Comparison of ENCODE assay signal across 8 cellular contexts in the genomic region with DNA sequence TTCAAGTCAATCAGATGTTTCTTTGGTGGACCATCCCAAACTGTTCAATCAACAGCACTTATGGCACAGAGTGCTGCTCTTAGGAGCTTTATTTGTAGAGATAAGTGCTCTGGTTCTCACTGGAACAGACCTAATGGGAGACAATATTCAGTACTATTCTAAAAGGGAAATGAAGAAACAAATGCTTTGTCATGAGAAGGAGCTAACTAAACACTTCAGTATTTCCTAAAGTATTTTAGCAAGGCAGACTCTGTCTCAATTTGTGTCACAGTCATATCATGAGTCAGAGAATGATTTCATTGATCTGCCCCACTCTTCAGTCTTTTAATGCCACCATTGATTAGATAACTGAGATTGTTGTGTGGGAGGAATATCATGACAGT.
DNase-seq lines count a peak whose midpoint lies in the region; ATAC-seq and TF ChIP-seq lines count a peak whose summit lies in the region.

No MANE protein-coding gene starts in this region.

- H3K27ac ChIP-seq in MM.1S (ENCODE audit: low read length) (peak overlapping the region; percentile 59; the same call in 1 of the 2 replicates), heart left ventricle (peak overlapping the region in 1 of 12 donors; percentile 63)

- H3K4me2 ChIP-seq in MM.1S (ENCODE audit: low read depth, low read length), result peak overlapping the region; percentile 65; the same call in 1 of the 2 replicates

- H2AFZ ChIP-seq in MM.1S (ENCODE audit: low read length), result no peak overlapping the region

- no peak for TF ChIP-seq CTCF in GM13976 (IDR thresholded peaks at IDR 0.05; ENCODE audit: borderline replicate concordance, control extremely low read depth, extremely low read depth, insufficient read depth, missing control alignments)
- no peak for TF ChIP-seq CTCF in MM.1S (IDR thresholded peaks at IDR 0.05; ENCODE audit: low read length)
- no peak for TF ChIP-seq CTCF in fibroblast of villous mesenchyme (IDR thresholded peaks at IDR 0.05; ENCODE audit: insufficient read depth, low read depth, low read length)
- TF ChIP-seq CTCF in heart left ventricle (IDR thresholded peaks at IDR 0.05), result no peak

- H4K20me1 ChIP-seq in MM.1S (ENCODE audit: insufficient read depth, low read length), result no peaks in the 10 kb centered on the region

- DNase-seq in GM13976 (ENCODE audit: low spot score) (peak; percentile 54), MM.1S (no peak), fibroblast of villous mesenchyme (ENCODE audit: low read depth) (peak; percentile 9), D341Med (ENCODE audit: low spot score) (no peak), heart left ventricle (no peak), epidermal melanocyte (ENCODE audit: insufficient read length, low spot score) (no peak)
- no peak for DNase-seq in activated CD4-positive, alpha-beta T cell treated with anti-CD3 and anti-CD28 coated beads, Interleukin-2, amount 50 U/mL, for 4 hours

- peaks cover 22% of the 10 kb centered on the region for H3K4me1 ChIP-seq in MM.1S (ENCODE audit: low read length)
- H3K4me1 ChIP-seq in heart left ventricle, result no peaks in the 10 kb centered on the region

- in situ Hi-C loops in GM13976 (cut with MboI; ENCODE audit: low sequenced_read_pairs, unreplicated experiment), result no loop called here

- no peak for TF ChIP-seq POLR2A in heart left ventricle (IDR thresholded peaks at IDR 0.05)

- H3K9ac ChIP-seq in MM.1S (ENCODE audit: low read length), result no peak overlapping the region

- H3K79me2 ChIP-seq in MM.1S (ENCODE audit: low read length), result no peaks in the 10 kb centered on the region

- intact Hi-C loops in heart left ventricle (cut with DNase I), result no loop called here

- no peak overlapping the region for H3K4me3 ChIP-seq in MM.1S (ENCODE audit: low read length)
- H3K4me3 ChIP-seq in fibroblast of villous mesenchyme (ENCODE audit: low read depth, low read length), result no peak overlapping the region
- no peak overlapping the region for H3K4me3 ChIP-seq in heart left ventricle

- H3F3A ChIP-seq in MM.1S (ENCODE audit: insufficient read depth, low read length), result peaks cover 10% of the 10 kb centered on the region

- H3K9me2 ChIP-seq in MM.1S (replicated peaks; ENCODE audit: insufficient read depth, low read length), result no peaks in the 10 kb centered on the region

- H3K36me3 ChIP-seq in MM.1S (replicated peaks; ENCODE audit: insufficient read depth, low read length) (no peaks in the 10 kb centered on the region), heart left ventricle (peaks cover 0 to 7% (median 0%) of the 10 kb centered on the region in 9 donors)

- H3K9me3 ChIP-seq in MM.1S (replicated peaks; ENCODE audit: insufficient read depth, low read length) (no peaks in the 10 kb centered on the region), heart left ventricle (no peaks in the 10 kb centered on the region)

- peak; percentile 31 for ATAC-seq in GM21737 (IDR thresholded peaks at IDR 0.05; ENCODE audit: unreplicated experiment)
- ATAC-seq in heart left ventricle, result no peak

- H3K27me3 ChIP-seq in MM.1S (replicated peaks; ENCODE audit: insufficient read depth, low read length) (no peaks in the 10 kb centered on the region), heart left ventricle (no peaks in the 10 kb centered on the region)

Comparison
In these comparisons a context has a peak if more than half of its experiments do, and no peak if none do; other contexts are left out.
1. DNase-seq: peak in GM13976 (single experiment) and fibroblast of villous mesenchyme (single experiment); none in MM.1S (single experiment), D341Med (single experiment), heart left ventricle (0 of 5), activated CD4-positive, alpha-beta T cell treated with anti-CD3 and anti-CD28 coated beads, Interleukin-2, amount 50 U/mL, for 4 hours (0 of 2) and epidermal melanocyte (single experiment).